ENCODE assay signal across 12 cellular contexts in the genomic region with DNA sequence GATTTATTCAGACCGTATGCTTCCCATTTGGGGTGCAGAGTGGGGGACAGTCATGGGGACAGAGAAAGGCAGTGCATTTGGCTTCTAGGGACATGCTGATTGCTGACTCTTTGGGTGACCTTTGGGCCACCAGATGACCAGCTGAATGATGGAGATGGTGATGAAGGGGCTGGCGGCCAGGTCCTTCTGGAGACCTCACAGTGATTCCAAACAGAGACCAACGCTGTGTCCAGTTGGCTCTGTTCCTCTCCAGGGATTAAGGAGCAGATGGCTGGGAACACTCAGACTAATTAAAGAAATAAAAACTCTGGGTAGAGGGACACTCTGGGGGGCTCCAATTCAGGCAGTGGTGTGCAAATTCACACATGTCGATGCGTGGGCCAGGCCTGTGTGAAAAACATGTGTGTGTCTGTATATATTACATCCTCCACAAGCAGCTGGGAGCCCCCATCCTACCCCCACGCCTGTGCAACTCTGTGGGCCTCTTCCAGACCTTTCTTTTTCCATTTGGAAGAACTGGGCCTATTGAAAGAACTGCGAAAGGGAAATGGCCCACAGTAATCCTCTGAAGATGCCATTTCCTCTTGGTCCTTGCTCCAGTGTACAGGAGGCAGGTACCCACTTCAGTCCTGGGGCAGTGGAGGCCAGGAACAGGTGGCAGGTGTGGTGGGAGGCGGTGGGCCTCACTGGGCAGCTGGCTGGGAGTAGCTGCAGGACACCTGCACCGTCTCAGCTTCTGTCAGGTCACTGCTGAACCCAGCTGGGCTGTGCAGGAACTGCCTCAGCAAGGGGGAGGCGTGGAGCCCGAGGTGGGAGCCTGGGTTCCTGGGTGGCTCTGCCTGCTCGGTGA. TPM values are rescaled to one million over a fixed set of nuclear protein-coding genes. Genes with fewer than 3 reads are reported as not detected.
DNase-seq lines count a peak whose midpoint lies in the region; ATAC-seq lines count a peak whose summit lies in the region.
"Had no signal": no experiment of that assay in that cellular context is flagged by ENCODE, and none has a peak within 500 bp of the region (broad histone marks: within the 10 kb centered on the region; RNA-seq: fewer than 3 reads in every experiment).

No MANE protein-coding gene starts in this region.

- H3K9me3 Mint-ChIP-seq in activated CD4-positive, alpha-beta T cell treated with anti-CD3 and anti-CD28 coated beads for 36 hours (ENCODE audit: low read depth): no peaks in the 10 kb centered on the region
- no peaks in the 10 kb centered on the region for H3K9me3 Mint-ChIP-seq in activated T-helper 2 cell treated with anti-CD3 and anti-CD28 coated beads, Interferon-gamma antibody, Interleukin-2, Interleukin-4, amounts not matched to agents 10 μg/mL and 5 μg/mL and 100 μg/mL, durations not matched to agents 14 hours and 24 hours and 36 hours
- H3K9me3 Mint-ChIP-seq: GM23338, type B pancreatic cell had no signal

- POLR2A ChIA-PET in activated CD4-positive, alpha-beta T cell treated with anti-CD3 and anti-CD28 coated beads for 36 hours (lab: Charles Lee): interaction anchor here (0.7 kb wide), 1 partner anchor 30 kb away, joined by 3 read pairs; no protein-coding TSS in a partner anchor

- CTCF ChIA-PET in activated CD4-positive, alpha-beta T cell treated with anti-CD3 and anti-CD28 coated beads for 36 hours (lab: Charles Lee): interaction anchor here (1.0 to 14.9 kb wide), 3 partner anchors 57 to 108 kb away, joined by 4 to 447 read pairs (median 5); no protein-coding TSS in a partner anchor

- no peaks in the 10 kb centered on the region for H3K36me3 Mint-ChIP-seq in activated CD4-positive, alpha-beta T cell treated with anti-CD3 and anti-CD28 coated beads for 36 hours (ENCODE audit: low read depth)
- H3K36me3 Mint-ChIP-seq in activated T-helper 2 cell treated with anti-CD3 and anti-CD28 coated beads, Interferon-gamma antibody, Interleukin-2, Interleukin-4, amounts not matched to agents 10 μg/mL and 5 μg/mL and 100 μg/mL, durations not matched to agents 14 hours and 24 hours and 36 hours (ENCODE audit: low read depth): no peaks in the 10 kb centered on the region
- H3K36me3 Mint-ChIP-seq: type B pancreatic cell had no signal

- peak overlapping the region; percentile 24 for H3K27ac ChIP-seq in substantia nigra (ENCODE audit: low read depth, low read length, poor library complexity, severe bottlenecking)

- intact Hi-C loops in activated CD4-positive, alpha-beta T cell treated with anti-CD3 and anti-CD28 coated beads for 36 hours (cut with DNase I, micrococcal nuclease): loop anchor here in 1 of 2 experiments (5.0 kb wide), 1 partner anchor 686 kb away; a partner anchor contains a TSS
- intact Hi-C loops in activated T-helper 2 cell treated with anti-CD3 and anti-CD28 coated beads, Interferon-gamma antibody, Interleukin-2, Interleukin-4, amounts not matched to agents 10 μg/mL and 5 μg/mL and 100 μg/mL, durations not matched to agents 14 hours and 24 hours and 36 hours (cut with micrococcal nuclease): loop anchor here (5.0 to 10.0 kb wide), 2 partner anchors 49 to 199 kb away; a partner anchor contains a TSS

- H3K4me1 Mint-ChIP-seq in activated CD4-positive, alpha-beta T cell treated with anti-CD3 and anti-CD28 coated beads for 36 hours: peaks cover 27% of the 10 kb centered on the region
- peaks cover 27% of the 10 kb centered on the region for H3K4me1 Mint-ChIP-seq in activated T-helper 2 cell treated with anti-CD3 and anti-CD28 coated beads, Interferon-gamma antibody, Interleukin-2, Interleukin-4, amounts not matched to agents 10 μg/mL and 5 μg/mL and 100 μg/mL, durations not matched to agents 14 hours and 24 hours and 36 hours (ENCODE audit: low read depth)

- H3K27me3 Mint-ChIP-seq in activated CD4-positive, alpha-beta T cell treated with anti-CD3 and anti-CD28 coated beads for 36 hours: no peaks in the 10 kb centered on the region
- no peaks in the 10 kb centered on the region for H3K27me3 Mint-ChIP-seq in activated T-helper 2 cell treated with anti-CD3 and anti-CD28 coated beads, Interferon-gamma antibody, Interleukin-2, Interleukin-4, amounts not matched to agents 10 μg/mL and 5 μg/mL and 100 μg/mL, durations not matched to agents 14 hours and 24 hours and 36 hours (ENCODE audit: low read depth)

- DNase-seq in activated CD4-positive, alpha-beta T cell treated with anti-CD3 and anti-CD28 coated beads for 36 hours: no peak
- DNase-seq in activated CD4-positive, alpha-beta T cell treated with anti-CD3 and anti-CD28 coated beads for 48 hours: no peak
- no peak for DNase-seq in activated T-helper 2 cell treated with anti-CD3 and anti-CD28 coated beads, Interferon-gamma antibody, Interleukin-2, Interleukin-4, amounts not matched to agents 10 μg/mL and 5 μg/mL and 100 μg/mL, durations not matched to agents 14 hours and 24 hours and 36 hours (ENCODE audit: low spot score)
- DNase-seq in left kidney (ENCODE audit: low read depth, low spot score) (peak; percentile 59), substantia nigra (lab: John Stamatoyannopoulos, UW) (peak in 6 of 49 donors; percentile 13 to 62 (median 26)), NCI-H128 (lab: John Stamatoyannopoulos, UW; ENCODE audit: unreplicated experiment) (no peak)
- DNase-seq in stimulated activated naive CD4-positive, alpha-beta T cell treated with Interleukin-2 at 50 U/mL for 16 hours (lab: John Stamatoyannopoulos, UW): no peak
- DNase-seq: activated CD8-positive, alpha-beta memory T cell treated with anti-CD3 and anti-CD28 coated beads, Interleukin-2, amount 50 U/mL, for 48 hours; NCI-H345 had no signal

- no peak overlapping the region for H3K4me3 Mint-ChIP-seq in activated CD4-positive, alpha-beta T cell treated with anti-CD3 and anti-CD28 coated beads for 36 hours
- no peak overlapping the region for H3K4me3 Mint-ChIP-seq in activated T-helper 2 cell treated with anti-CD3 and anti-CD28 coated beads, Interferon-gamma antibody, Interleukin-2, Interleukin-4, amounts not matched to agents 10 μg/mL and 5 μg/mL and 100 μg/mL, durations not matched to agents 14 hours and 24 hours and 36 hours (ENCODE audit: low read depth)
- H3K4me3 Mint-ChIP-seq: GM23338 had no signal

- no peak for ATAC-seq in activated CD4-positive, alpha-beta T cell treated with anti-CD3 and anti-CD28 coated beads for 36 hours
- no peak for ATAC-seq in HG02885 (IDR thresholded peaks at IDR 0.05; ENCODE audit: poor library complexity, unreplicated experiment)
- ATAC-seq: GM23338 had no signal

- peak overlapping the region; percentile 15 for H3K27ac Mint-ChIP-seq in activated CD4-positive, alpha-beta T cell treated with anti-CD3 and anti-CD28 coated beads for 36 hours
- peak overlapping the region; percentile 15 for H3K27ac Mint-ChIP-seq in activated T-helper 2 cell treated with anti-CD3 and anti-CD28 coated beads, Interferon-gamma antibody, Interleukin-2, Interleukin-4, amounts not matched to agents 10 μg/mL and 5 μg/mL and 100 μg/mL, durations not matched to agents 14 hours and 24 hours and 36 hours
- H3K27ac Mint-ChIP-seq: GM23338 had no signal

RNA-seq across cellular contexts. Expression of a gene that starts 8.9 kb away (rescaled TPM):
- 1 to 10 TPM; 1.4 to 2.2 TPM for total RNA-seq in activated CD4-positive, alpha-beta T cell treated with anti-CD3 and anti-CD28 coated beads for 36 hours
- 4.3 and 4.7 TPM in 2 replicates for total RNA-seq in activated T-helper 2 cell treated with anti-CD3 and anti-CD28 coated beads, Interferon-gamma antibody, Interleukin-2, Interleukin-4, amounts not matched to agents 10 μg/mL and 5 μg/mL and 100 μg/mL, durations not matched to agents 14 hours and 24 hours and 36 hours
- total RNA-seq: GM23338 had no signal

RNA-seq across cellular contexts. Expression of a gene that starts 30.1 kb away (rescaled TPM):
- total RNA-seq in activated CD4-positive, alpha-beta T cell treated with anti-CD3 and anti-CD28 coated beads for 36 hours: 10 to 100 TPM; 68.3 to 78.5 TPM
- 54.0 and 55.4 TPM in 2 replicates for total RNA-seq in activated T-helper 2 cell treated with anti-CD3 and anti-CD28 coated beads, Interferon-gamma antibody, Interleukin-2, Interleukin-4, amounts not matched to agents 10 μg/mL and 5 μg/mL and 100 μg/mL, durations not matched to agents 14 hours and 24 hours and 36 hours
